ENCODE assay signal across 8 cellular contexts in genomic region chr15:90201944-90202375, GRCh38. TPM values are rescaled to one million over a fixed set of nuclear protein-coding genes. Genes with fewer than 3 reads are reported as not detected.
DNase-seq lines count a peak whose midpoint lies in the region; ATAC-seq and TF ChIP-seq lines count a peak whose summit lies in the region.

No MANE protein-coding gene starts in this region.

- H3F3A ChIP-seq in neural cell (ENCODE audit: insufficient read depth, low read length, poor library complexity, severe bottlenecking), result no peaks in the 10 kb centered on the region

- TF ChIP-seq CTCF in NB4 (IDR thresholded peaks at IDR 0.05; ENCODE audit: low read depth, low read length) (no peak), neural cell (IDR thresholded peaks at IDR 0.05; ENCODE audit: poor library complexity, severe bottlenecking) (no peak)

- no peak for TF ChIP-seq RAD21 in neural cell (conservative IDR thresholded peaks at IDR 0.05)

- peak overlapping the region; percentile 71 for H2AFZ ChIP-seq in neural cell (ENCODE audit: low read depth, low read length)

- peak overlapping the region; percentile 63 for H3K4me3 ChIP-seq in NB4 (ENCODE audit: low read depth, low read length)
- peak overlapping the region; percentile 89 for H3K4me3 ChIP-seq in neural cell (ENCODE audit: low read length)

- no peaks in the 10 kb centered on the region for H3K9me3 Mint-ChIP-seq in effector memory CD8-positive, alpha-beta T cell

- H3K27ac ChIP-seq in neural cell (ENCODE audit: low read length), result peak overlapping the region; percentile 80

- DNase-seq in EH (ENCODE audit: low read depth) (peak; percentile 13), NB4 (ENCODE audit: low read depth) (no peak), MV-4-11 (lab: John Stamatoyannopoulos, UW) (no peak), GM19240 (ENCODE audit: insufficient read length, low spot score) (no peak), COLO668 (lab: John Stamatoyannopoulos, UW; ENCODE audit: unreplicated experiment) (no peak), NCI-H2081 treated with DMSO at 0.1 percent for 48 hours (lab: John Stamatoyannopoulos, UW) (no peak)
- no peak for DNase-seq in effector memory CD8-positive, alpha-beta T cell

- peak overlapping the region; percentile 91 for H3K9ac ChIP-seq in neural cell (ENCODE audit: low read length)

- no peaks in the 10 kb centered on the region for H3K36me3 Mint-ChIP-seq in effector memory CD8-positive, alpha-beta T cell (ENCODE audit: insufficient read depth)

- H3K4me3 Mint-ChIP-seq in effector memory CD8-positive, alpha-beta T cell, result peak overlapping the region; percentile 88 to 92

- H4K20me1 ChIP-seq in neural cell (ENCODE audit: insufficient read depth), result no peaks in the 10 kb centered on the region

- H3K27me3 ChIP-seq in neural cell (ENCODE audit: insufficient read depth, low read depth, low read length), result no peaks in the 10 kb centered on the region

- ATAC-seq in effector memory CD8-positive, alpha-beta T cell (replicated peaks), result no peak

- peaks cover 37% of the 10 kb centered on the region for H3K79me2 ChIP-seq in neural cell (replicated peaks; ENCODE audit: insufficient read depth, low read length)

- peak overlapping the region; percentile 95 for H3K4me2 ChIP-seq in neural cell (ENCODE audit: low read length)

- TF ChIP-seq EP300 in neural cell (conservative IDR thresholded peaks at IDR 0.05; ENCODE audit: poor library complexity, severe bottlenecking), result no peak

- TF ChIP-seq POLR2A in NB4 (IDR thresholded peaks at IDR 0.05; ENCODE audit: extremely low read depth, insufficient read length), result no peak

- H3K9me2 ChIP-seq in neural cell (ENCODE audit: insufficient read depth, low read length), result no peaks in the 10 kb centered on the region

- peak overlapping the region in 1 of 2 donors; percentile 93 for H3K27ac Mint-ChIP-seq in effector memory CD8-positive, alpha-beta T cell

- H3K9me3 ChIP-seq in neural cell (ENCODE audit: low read length), result no peaks in the 10 kb centered on the region

- H3K36me3 ChIP-seq in neural cell (ENCODE audit: insufficient read depth, low read length), result no peaks in the 10 kb centered on the region

- no peaks in the 10 kb centered on the region for H3K27me3 Mint-ChIP-seq in effector memory CD8-positive, alpha-beta T cell

- H3K4me1 Mint-ChIP-seq in effector memory CD8-positive, alpha-beta T cell (ENCODE audit: low read depth in 2 of 2), result peaks cover 19 to 24% of the 10 kb centered on the region in 2 donors

TF ChIP-seq in neural cell, 6 proteins besides CTCF, POLR2A, EP300 and RAD21:
- TF ChIP-seq SMC3 (conservative IDR thresholded peaks at IDR 0.05; ENCODE audit: poor library complexity) (no peak), REST (IDR thresholded peaks at IDR 0.05; ENCODE audit: borderline replicate concordance) (no peak)

RNA-seq across cellular contexts. Expression of gene SEMA4B, which starts 0.8 kb away (rescaled TPM):
- polyA plus RNA-seq in neural cell, result 11.0 and 12.1 TPM in 2 replicates
- 24.4 and 45.3 TPM in 2 replicates for polyA minus RNA-seq in neural cell

RNA-seq across cellular contexts. Expression of gene CIB1, which starts 31.8 kb away (rescaled TPM):
- 9.4 and 10.2 TPM in 2 replicates for polyA plus RNA-seq in neural cell
- 1.5 and 2.3 TPM in 2 replicates for polyA minus RNA-seq in neural cell

RNA-seq across cellular contexts. Expression of gene GDPGP1, which starts 32.0 kb away (rescaled TPM):
- polyA plus RNA-seq in neural cell, result 4.3 and 5.8 TPM in 2 replicates
- polyA minus RNA-seq in neural cell, result 10.5 and 12.5 TPM in 2 replicates

RNA-seq across cellular contexts. Expression of gene TTLL13, which starts 47.4 kb away (rescaled TPM):
- polyA plus RNA-seq in neural cell, result 0.33 TPM in 1 of 2 replicates, not detected in the other
- not detected in 2 replicates for polyA minus RNA-seq in neural cell
